8 cellular contexts compared by ENCODE assay signal in genomic region chr9:89497978-89498844, GRCh38. TPM values are rescaled to one million over a fixed set of nuclear protein-coding genes. Genes with fewer than 3 reads are reported as not detected.
DNase-seq lines count a peak whose midpoint lies in the region; ATAC-seq and TF ChIP-seq lines count a peak whose summit lies in the region.

Gene SEMA4D, minus strand, starts transcription at chr9:89498113. Its CDS starts 92,657 bp downstream, at chr9:89405456.

- H3K9me3 Mint-ChIP-seq in naive B cell, result no peaks in the 10 kb centered on the region

- no peak within 1 kb of the TSS for H2AFZ ChIP-seq in fibroblast of lung (ENCODE audit: low read length)

- no peaks in the 10 kb centered on the region for H4K20me1 ChIP-seq in fibroblast of lung (ENCODE audit: control insufficient read depth, extremely low read depth, insufficient read depth, low read length)

- no peaks in the 10 kb centered on the region for H3K36me3 Mint-ChIP-seq in naive B cell

- peak; percentile 37 for ATAC-seq in HG03066 (IDR thresholded peaks at IDR 0.05; ENCODE audit: low read depth, unreplicated experiment)
- ATAC-seq in naive B cell (ENCODE audit: low read depth in 2 of 2), result peak; percentile 26 to 29
- peak; percentile 83 for ATAC-seq in thoracic aorta (ENCODE audit: insufficient number of reproducible peaks, low FRiP score, low read depth)

- H3K36me3 ChIP-seq in fibroblast of lung (ENCODE audit: control insufficient read depth, insufficient read depth, low read length), result no peaks in the 10 kb centered on the region
- no peaks in the 10 kb centered on the region for H3K36me3 ChIP-seq in thoracic aorta

- H3K27ac ChIP-seq in fibroblast of lung (ENCODE audit: insufficient read depth, low read length) (no peak within 1 kb of the TSS), thoracic aorta (no peak within 1 kb of the TSS)

- no peaks in the 10 kb centered on the region for H3K79me2 ChIP-seq in fibroblast of lung (ENCODE audit: control insufficient read depth, insufficient read depth, low read length)

- H3K4me3 ChIP-seq in fibroblast of lung (replicated peaks in 1 of 4; ENCODE audit: control extremely low read depth in 1 of 4, insufficient read depth in 1 of 4, low read depth in 3 of 4, low read length in 4 of 4) (peak within 1 kb of the TSS in 2 of 4 experiments; percentile 41 to 62), thoracic aorta (peak within 1 kb of the TSS; percentile 88)

- no peaks in the 10 kb centered on the region for H3K9me3 ChIP-seq in fibroblast of lung (ENCODE audit: control insufficient read depth, insufficient read depth, low read depth, low read length)
- H3K9me3 ChIP-seq in thoracic aorta, result no peaks in the 10 kb centered on the region

- no peaks in the 10 kb centered on the region for H3K4me1 ChIP-seq in fibroblast of lung (ENCODE audit: control insufficient read depth, extremely low read depth, insufficient read depth, low read length)
- peaks cover 8 to 11% of the 10 kb centered on the region in 2 donors for H3K4me1 ChIP-seq in thoracic aorta (ENCODE audit: control insufficient read depth in 1 of 2, low read depth in 2 of 2)

- H3K4me3 Mint-ChIP-seq in naive B cell, result peak within 1 kb of the TSS; percentile 85 to 97 (median 92)

- TF ChIP-seq CTCF in fibroblast of lung (conservative IDR thresholded peaks at IDR 0.05 in 1 of 2, IDR thresholded peaks at IDR 0.05 in 1 of 2; ENCODE audit: low read depth in 1 of 2, low read length in 2 of 2) (no peak), thoracic aorta (IDR thresholded peaks at IDR 0.05) (no peak)

- H3K4me1 Mint-ChIP-seq in naive B cell, result peaks cover 67 to 90% (median 88%) of the 10 kb centered on the region in 3 donors

- H3K27me3 ChIP-seq in fibroblast of lung (ENCODE audit: control insufficient read depth, insufficient read depth, low read length), result peaks cover 2% of the 10 kb centered on the region
- no peaks in the 10 kb centered on the region for H3K27me3 ChIP-seq in thoracic aorta (replicated peaks; ENCODE audit: insufficient read depth)

- peak; percentile 12 to 54 for DNase-seq in NCI-H446 (lab: John Stamatoyannopoulos, UW)
- no peak for DNase-seq in NCI-H446 treated with DMSO at 0.1 percent for 48 hours (lab: John Stamatoyannopoulos, UW)
- peak; percentile 95 for DNase-seq in NCI-H69 (lab: John Stamatoyannopoulos, UW)
- DNase-seq in activated CD8-positive, alpha-beta memory T cell treated with anti-CD3 and anti-CD28 coated beads, Interleukin-2, amount 50 U/mL, for 4 hours, result peak; percentile 60
- DNase-seq in fibroblast of lung (ENCODE audit: low read depth in 2 of 2), result peak; percentile 36 to 57
- no peak for DNase-seq in naive B cell
- peak; percentile 45 for DNase-seq in thoracic aorta (ENCODE audit: low spot score)

- no peaks in the 10 kb centered on the region for H3K27me3 Mint-ChIP-seq in naive B cell

- no peak within 1 kb of the TSS for H3K9ac ChIP-seq in fibroblast of lung (ENCODE audit: insufficient read depth, low read length)

- peak within 1 kb of the TSS; percentile 87 to 96 (median 94) for H3K27ac Mint-ChIP-seq in naive B cell

- no peak within 1 kb of the TSS for H3K4me2 ChIP-seq in fibroblast of lung (ENCODE audit: extremely low read depth, insufficient read depth, low read length)

RNA-seq across cellular contexts. Expression of gene SEMA4D, which starts in this region (rescaled TPM):
- total RNA-seq in fibroblast of lung (2.6 TPM in 2 replicates), thoracic aorta (10 to 100 TPM; 16.9 to 20.2 TPM)
- polyA plus RNA-seq in fibroblast of lung (0.67 and 0.68 TPM in 2 replicates), naive B cell (ENCODE audit: low read depth in 6 of 6) (10 to 100 TPM; 13.4 to 38.2 (median 21.5) TPM)
- polyA plus RNA-seq in fibroblast of lung (2012), result 0.93 and 1.1 TPM in 2 replicates
- polyA minus RNA-seq in fibroblast of lung (ENCODE audit: low replicate concordance), result 0.59 and 6.9 TPM in 2 replicates

Comparison
In these comparisons a context has a peak if more than half of its experiments do, and no peak if none do; other contexts are left out.
1. RNA of gene SEMA4D (polyA plus RNA-seq): 13.4 to 38.2 TPM in naive B cell; 0.67 to 1.1 TPM in fibroblast of lung; every median in the first group is over 4 times any median in the second.
2. DNase-seq: peak in NCI-H446 (2 of 2), NCI-H69 (single experiment), activated CD8-positive, alpha-beta memory T cell treated with anti-CD3 and anti-CD28 coated beads, Interleukin-2, amount 50 U/mL, for 4 hours (single experiment), fibroblast of lung (2 of 2) and thoracic aorta (single experiment); none in NCI-H446 treated with DMSO at 0.1 percent for 48 hours (single experiment) and naive B cell (single experiment).
3. ATAC-seq: peak in every context shown above with its lines; median percentile 83 in thoracic aorta; 37 in HG03066; 28 in naive B cell.